15 cellular contexts compared by ENCODE assay signal in genomic region chr16:66703359-66704215, GRCh38. TPM values are rescaled to one million over a fixed set of nuclear protein-coding genes. Genes with fewer than 3 reads are reported as not detected.
DNase-seq lines count a peak whose midpoint lies in the region; ATAC-seq and TF ChIP-seq lines count a peak whose summit lies in the region.
"Had no signal": no experiment of that assay in that cellular context is flagged by ENCODE, and none has a peak within 500 bp of the region (broad histone marks: within the 10 kb centered on the region; RNA-seq: fewer than 3 reads in every experiment).

No MANE protein-coding gene starts in this region.

- ATAC-seq in HG03432 (IDR thresholded peaks at IDR 0.05; ENCODE audit: unreplicated experiment): no peak
- no peak for ATAC-seq in activated CD8-positive, alpha-beta T cell treated with anti-CD3 and anti-CD28 coated beads for 36 hours

- DNase-seq in ELF-1 (ENCODE audit: low read depth, low spot score) (peak; percentile 87), SK-N-SH (peak; percentile 78), fibroblast of the aortic adventitia (ENCODE audit: low read depth) (peak; percentile 62), GF-D8 (lab: John Stamatoyannopoulos, UW) (no peak)
- no peak for DNase-seq in stimulated activated CD4-positive, alpha-beta T cell treated with anti-CD3 and anti-CD28 coated beads, Interleukin-4, amount 100 ng/mL, for 24 hours
- no peak for DNase-seq in activated CD8-positive, alpha-beta T cell treated with anti-CD3 and anti-CD28 coated beads for 36 hours
- DNase-seq: CD8-positive, alpha-beta memory T cell; NCI-H510A; stimulated activated naive CD4-positive, alpha-beta T cell had no signal

- H3K4me3 ChIP-seq in SK-N-SH (ENCODE audit: low read depth in 2 of 2, low read length in 1 of 2): no peak overlapping the region
- H3K4me3 ChIP-seq in fibroblast of the aortic adventitia (ENCODE audit: low read depth, low read length): no peak overlapping the region
- H3K4me3 ChIP-seq in skeletal muscle tissue (ENCODE audit: low read length in 3 of 3): peak overlapping the region in 1 of 3 donors; percentile 14
- H3K4me3 ChIP-seq: pancreas had no signal

- CTCF ChIA-PET in SK-N-SH (lab: Yijun Ruan, JAX): interaction anchor here (1.2 kb wide), 2 partner anchors 95 to 164 kb away, joined by 4 to 5 read pairs; no protein-coding TSS in a partner anchor
- CTCF ChIA-PET in activated CD8-positive, alpha-beta T cell treated with anti-CD3 and anti-CD28 coated beads for 36 hours (lab: Charles Lee): interaction anchor here (0.8 to 1.7 kb wide), 4 partner anchors 22 to 53 kb away, joined by 3 to 7 read pairs (median 4); partner anchors contain the start of gene DYNC1LI2

- TF ChIP-seq RAD21 in SK-N-SH (IDR thresholded peaks at IDR 0.05; ENCODE audit: low read length): no peak

- no peak overlapping the region for H3K9ac ChIP-seq in SK-N-SH
- peak overlapping the region in 1 of 3 donors; percentile 35 for H3K9ac ChIP-seq in skeletal muscle tissue (ENCODE audit: low read depth in 1 of 3, low read length in 3 of 3)

- peaks cover 8% of the 10 kb centered on the region for H3K27me3 Mint-ChIP-seq in activated CD8-positive, alpha-beta T cell treated with anti-CD3 and anti-CD28 coated beads for 36 hours
- H3K27me3 Mint-ChIP-seq: memory B cell had no signal

- peak overlapping the region; percentile 36; the same call in 1 of the 2 replicates for H2AFZ ChIP-seq in SK-N-SH (ENCODE audit: low read depth)

- no peaks in the 10 kb centered on the region for H3K36me3 Mint-ChIP-seq in activated CD8-positive, alpha-beta T cell treated with anti-CD3 and anti-CD28 coated beads for 36 hours (ENCODE audit: low read depth)
- H3K36me3 Mint-ChIP-seq: activated naive CD8-positive, alpha-beta T cell; CD8-positive, alpha-beta memory T cell; memory B cell had no signal

- no peaks in the 10 kb centered on the region for H3K4me1 Mint-ChIP-seq in activated CD8-positive, alpha-beta T cell treated with anti-CD3 and anti-CD28 coated beads for 36 hours (ENCODE audit: low read depth)

- H3F3A ChIP-seq in SK-N-SH (replicated peaks; ENCODE audit: insufficient read depth): peaks cover 6% of the 10 kb centered on the region

- H3K79me2 ChIP-seq in SK-N-SH (ENCODE audit: insufficient read depth): no peaks in the 10 kb centered on the region

- H3K9me3 Mint-ChIP-seq in activated CD8-positive, alpha-beta T cell treated with anti-CD3 and anti-CD28 coated beads for 36 hours: no peaks in the 10 kb centered on the region
- H3K9me3 Mint-ChIP-seq: CD8-positive, alpha-beta memory T cell; memory B cell had no signal

- no peak overlapping the region for H3K27ac Mint-ChIP-seq in activated CD8-positive, alpha-beta T cell treated with anti-CD3 and anti-CD28 coated beads for 36 hours
- H3K27ac Mint-ChIP-seq: activated naive CD8-positive, alpha-beta T cell; memory B cell had no signal

- 44% methylated on average over 10 of the region's 10 CpGs for WGBS in SK-N-SH (ENCODE audit: low lambda C conversion rate)

- intact Hi-C loops in activated CD8-positive, alpha-beta T cell treated with anti-CD3 and anti-CD28 coated beads for 36 hours (cut with micrococcal nuclease): no loop called here

- POLR2A ChIA-PET in SK-N-SH (lab: Yijun Ruan, JAX): no interaction called here
- POLR2A ChIA-PET in activated CD8-positive, alpha-beta T cell treated with anti-CD3 and anti-CD28 coated beads for 36 hours (lab: Charles Lee): interaction anchor here (1.3 kb wide), 1 partner anchor 13 kb away, joined by 3 read pairs; no protein-coding TSS in a partner anchor

- peak in 1 of 2 experiments; percentile 79; a peak in 2 of 4 replicates for TF ChIP-seq EP300 in SK-N-SH (IDR thresholded peaks at IDR 0.05; ENCODE audit: borderline replicate concordance in 1 of 2, low read depth in 1 of 2, low read length in 1 of 2)

- H3K4me1 ChIP-seq in SK-N-SH (ENCODE audit: control insufficient read depth in 1 of 2, insufficient read depth in 2 of 2, low read depth in 1 of 2, low read length in 1 of 2) (peaks cover 0 to 11% of the 10 kb centered on the region in 2 experiments; a peak in 1 of 4 replicates), skeletal muscle tissue (ENCODE audit: control insufficient read depth in 3 of 3, insufficient read depth in 3 of 3, low read length in 3 of 3) (peaks cover 9 to 15% (median 15%) of the 10 kb centered on the region in 3 donors)
- H3K4me1 ChIP-seq: pancreas had no signal

- H3K9me2 ChIP-seq in SK-N-SH: no peaks in the 10 kb centered on the region

- H4K20me1 ChIP-seq in SK-N-SH (ENCODE audit: insufficient read depth): no peaks in the 10 kb centered on the region

- no peaks in the 10 kb centered on the region for H3K36me3 ChIP-seq in SK-N-SH (replicated peaks in 1 of 2; ENCODE audit: control insufficient read depth in 1 of 2, insufficient read depth in 2 of 2, low read length in 1 of 2)
- H3K36me3 ChIP-seq in skeletal muscle tissue (ENCODE audit: control insufficient read depth in 3 of 3, insufficient read depth in 3 of 3, low read length in 3 of 3): no peaks in the 10 kb centered on the region
- H3K36me3 ChIP-seq: pancreas had no signal

- no peak overlapping the region for H3K4me2 ChIP-seq in SK-N-SH

- no peak overlapping the region for H3K4me3 Mint-ChIP-seq in activated CD8-positive, alpha-beta T cell treated with anti-CD3 and anti-CD28 coated beads for 36 hours
- H3K4me3 Mint-ChIP-seq: activated naive CD8-positive, alpha-beta T cell; CD8-positive, alpha-beta memory T cell; memory B cell had no signal

- H3K27ac ChIP-seq in SK-N-SH (ENCODE audit: low read depth in 2 of 2, low read length in 1 of 2) (peak overlapping the region; percentile 14 to 44; a peak in 3 of 4 replicates), skeletal muscle tissue (ENCODE audit: low read depth, low read length) (peak overlapping the region; percentile 51)
- H3K27ac ChIP-seq: pancreas, RWPE1 had no signal

- H3K27me3 ChIP-seq in SK-N-SH (ENCODE audit: insufficient read depth): no peaks in the 10 kb centered on the region
- no peaks in the 10 kb centered on the region for H3K27me3 ChIP-seq in skeletal muscle tissue (ENCODE audit: control insufficient read depth in 3 of 3, insufficient read depth in 3 of 3, low read length in 3 of 3)
- H3K27me3 ChIP-seq: pancreas had no signal

- H3K9me3 ChIP-seq in SK-N-SH (no peaks in the 10 kb centered on the region), skeletal muscle tissue (ENCODE audit: control insufficient read depth in 3 of 3, low read length in 3 of 3) (no peaks in the 10 kb centered on the region)
- H3K9me3 ChIP-seq: pancreas had no signal

- no peak for TF ChIP-seq CTCF in SK-N-SH (IDR thresholded peaks at IDR 0.05)
- no peak for TF ChIP-seq CTCF in fibroblast of the aortic adventitia (IDR thresholded peaks at IDR 0.05; ENCODE audit: insufficient read depth, low read length)
- no peak for TF ChIP-seq CTCF in activated CD8-positive, alpha-beta T cell treated with anti-CD3 and anti-CD28 coated beads for 36 hours (IDR thresholded peaks at IDR 0.05)

TF ChIP-seq in SK-N-SH, 30 proteins besides CTCF, POLR2A, EP300 and RAD21 (continues in another document):
- peak; percentile 90; the same call in 1 of the 2 replicates for TF ChIP-seq RCOR1 (IDR thresholded peaks at IDR 0.05; ENCODE audit: low read length)
- no peak for TF ChIP-seq REST (IDR thresholded peaks at IDR 0.05; ENCODE audit: low read depth, low read length)
- TF ChIP-seq NRF1 (IDR thresholded peaks at IDR 0.05; ENCODE audit: low read depth, low read length): no peak
- TF ChIP-seq ELF1 (IDR thresholded peaks at IDR 0.05): no peak
- no peak for TF ChIP-seq PBX3 (IDR thresholded peaks at IDR 0.05)

RNA-seq across cellular contexts. Expression of gene CMTM4, which starts 7.0 kb away (rescaled TPM):
- 21.7 and 30.8 TPM in 2 replicates for polyA plus RNA-seq in SK-N-SH (2012; rRNA removed)
- 18.9 and 22.2 TPM in 2 replicates for polyA plus RNA-seq in SK-N-SH (2012; cell fraction: cytosol; rRNA removed)
- polyA plus RNA-seq in SK-N-SH (2012; cell fraction: nucleus; rRNA removed): 22.9 and 26.7 TPM in 2 replicates
- total RNA-seq in fibroblast of the aortic adventitia (ENCODE audit: low replicate concordance) (13.3 and 16.8 TPM in 2 replicates), skeletal muscle tissue (10.4 TPM)
- 1 to 10 TPM; 3.2 to 3.5 TPM for total RNA-seq in activated CD8-positive, alpha-beta T cell treated with anti-CD3 and anti-CD28 coated beads for 36 hours

RNA-seq across cellular contexts. Expression of gene DYNC1LI2, which starts 47.8 kb away (rescaled TPM):
- 33.1 and 49.6 TPM in 2 replicates for polyA plus RNA-seq in SK-N-SH (2012; rRNA removed)
- polyA plus RNA-seq in SK-N-SH (2012; cell fraction: cytosol; rRNA removed): 24.1 and 25.2 TPM in 2 replicates
- 186 and 240 TPM in 2 replicates for polyA plus RNA-seq in SK-N-SH (2012; cell fraction: nucleus; rRNA removed)
- 148 and 256 TPM in 2 replicates for total RNA-seq in fibroblast of the aortic adventitia (ENCODE audit: low replicate concordance)
- total RNA-seq in skeletal muscle tissue: 70.5 TPM
- total RNA-seq in activated CD8-positive, alpha-beta T cell treated with anti-CD3 and anti-CD28 coated beads for 36 hours: 10 to 100 TPM; 35.0 to 39.5 TPM

Comparison
In these comparisons a context has a peak if more than half of its experiments do, and no peak if none do; other contexts are left out.
1. DNase-seq: peak in ELF-1 (single experiment), SK-N-SH (single experiment) and fibroblast of the aortic adventitia (single experiment); none in stimulated activated CD4-positive, alpha-beta T cell treated with anti-CD3 and anti-CD28 coated beads, Interleukin-4, amount 100 ng/mL, for 24 hours (single experiment), activated CD8-positive, alpha-beta T cell treated with anti-CD3 and anti-CD28 coated beads for 36 hours (single experiment) and GF-D8 (single experiment).